In the genomic region with DNA sequence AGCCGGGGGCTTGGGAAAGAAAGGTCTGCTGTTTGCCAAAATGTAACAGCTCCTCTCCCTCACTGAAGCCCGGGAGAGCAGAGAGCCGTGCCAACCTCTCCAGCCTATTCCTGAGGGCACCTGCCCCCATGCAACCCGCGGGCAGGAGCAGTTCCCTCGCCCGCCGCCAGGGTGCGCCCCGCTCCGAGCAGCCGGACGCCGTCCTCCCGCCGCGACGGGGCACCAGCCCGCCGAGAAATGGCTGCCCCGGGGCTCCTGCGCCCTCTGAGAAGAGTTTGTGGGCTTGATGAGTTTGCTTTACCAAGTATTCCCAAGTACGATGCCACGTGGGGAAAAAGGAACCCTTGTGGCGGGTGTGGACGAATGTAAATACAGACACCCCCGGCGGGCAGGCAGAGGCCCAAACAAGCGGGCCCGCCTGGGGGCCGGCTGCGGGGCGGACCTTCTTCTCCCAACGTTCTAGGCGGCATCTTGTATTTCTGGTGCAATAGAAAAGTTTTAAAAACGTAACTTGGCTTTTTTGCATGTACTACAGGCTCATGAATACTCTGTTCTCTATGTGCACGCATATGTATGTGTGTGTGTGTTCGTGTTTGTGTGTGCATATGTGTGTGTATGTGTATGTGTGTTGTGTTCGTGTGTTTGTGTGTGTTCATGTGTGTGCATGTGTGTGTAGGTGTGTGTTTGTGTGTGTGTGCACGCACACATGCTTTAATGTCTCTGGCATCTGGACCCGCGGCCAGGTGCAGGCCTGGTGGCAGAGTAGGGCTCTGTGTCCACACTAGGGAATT, we compare ENCODE assay signal across 9 cellular contexts.
DNase-seq lines count a peak whose midpoint lies in the region; ATAC-seq lines count a peak whose summit lies in the region.
"Had no signal": no experiment of that assay in that cellular context is flagged by ENCODE, and none has a peak within 500 bp of the region (broad histone marks: within the 10 kb centered on the region; RNA-seq: fewer than 3 reads in every experiment).

No MANE protein-coding gene starts in this region.

- H3K36me3 Mint-ChIP-seq in naive thymus-derived CD4-positive, alpha-beta T cell, result peaks cover 0 to 2% (median 0%) of the 10 kb centered on the region in 5 donors

- intact Hi-C loops in naive thymus-derived CD4-positive, alpha-beta T cell (cut with micrococcal nuclease), result loop anchor here (1.0 to 2.0 kb wide), 5 partner anchors 74 to 552 kb away; no protein-coding TSS in a partner anchor

- H3K4me1 ChIP-seq in naive thymus-derived CD4-positive, alpha-beta T cell (ENCODE audit: control insufficient read depth in 2 of 2, insufficient read depth in 2 of 2, low read length in 2 of 2), result no peaks in the 10 kb centered on the region

- CTCF ChIA-PET in naive thymus-derived CD4-positive, alpha-beta T cell (lab: Charles Lee), result interaction anchor here (0.7 to 6.6 kb wide), 3 partner anchors 79 to 172 kb away, joined by 3 to 60 read pairs (median 3); no protein-coding TSS in a partner anchor

- peaks cover 0 to 10% (median 4%) of the 10 kb centered on the region in 5 donors for H3K27me3 Mint-ChIP-seq in naive thymus-derived CD4-positive, alpha-beta T cell

- H3K27ac Mint-ChIP-seq in naive thymus-derived CD4-positive, alpha-beta T cell, result peak overlapping the region in 1 of 9 donors; percentile 49
- H3K27ac Mint-ChIP-seq: stimulated activated naive CD8-positive, alpha-beta T cell treated with anti-CD3 and anti-CD28 coated beads, Interleukin-15, Interleukin-2, amounts not matched to agents 100 ng/mL and 50 ng/mL, for 24 hours had no signal

- ATAC-seq in HG02884 (IDR thresholded peaks at IDR 0.05; ENCODE audit: unreplicated experiment), result peak; percentile 85
- peak; percentile 92 for ATAC-seq in naive thymus-derived CD4-positive, alpha-beta T cell

- H3K36me3 ChIP-seq in naive thymus-derived CD4-positive, alpha-beta T cell (ENCODE audit: control insufficient read depth in 2 of 3, insufficient read depth in 3 of 3, low read length in 3 of 3), result no peaks in the 10 kb centered on the region

- POLR2A ChIA-PET in naive thymus-derived CD4-positive, alpha-beta T cell (lab: Charles Lee), result no interaction called here

- H3K4me3 Mint-ChIP-seq in naive thymus-derived CD4-positive, alpha-beta T cell, result peak overlapping the region in 2 of 10 donors; percentile 13 to 24
- H3K4me3 Mint-ChIP-seq: stimulated activated naive CD8-positive, alpha-beta T cell treated with anti-CD3 and anti-CD28 coated beads, Interleukin-15, Interleukin-2, amounts not matched to agents 100 ng/mL and 50 ng/mL, for 24 hours had no signal

- DNase-seq in NCI-H1417 (lab: John Stamatoyannopoulos, UW) (peak; percentile 55 to 75 (median 66)), NCI-H1417 treated with DMSO at 0.1 percent for 48 hours (lab: John Stamatoyannopoulos, UW) (no peak), NCI-H460 (ENCODE audit: extremely low read depth, low read depth) (peak; percentile 39), epidermal melanocyte (ENCODE audit: insufficient read length, low spot score) (peak; percentile 61)
- peak; percentile 66 to 76 (median 76) for DNase-seq in activated CD8-positive, alpha-beta memory T cell treated with anti-CD3 and anti-CD28 coated beads for 48 hours (ENCODE audit: low read depth in 2 of 3, low spot score in 2 of 3)
- peak; percentile 45 to 89 (median 74) for DNase-seq in naive thymus-derived CD4-positive, alpha-beta T cell
- peak; percentile 50 to 58 for DNase-seq in stimulated activated CD8-positive, alpha-beta memory T cell treated with anti-CD3 and anti-CD28 coated beads, Interleukin-7, amount 100 ng/mL, for 48 hours (ENCODE audit: extremely low read depth in 1 of 2, low read depth in 1 of 2)

- H3K27me3 ChIP-seq in naive thymus-derived CD4-positive, alpha-beta T cell (ENCODE audit: control insufficient read depth in 2 of 2, insufficient read depth in 2 of 2, low read length in 2 of 2), result no peaks in the 10 kb centered on the region

- H3K9me3 ChIP-seq in naive thymus-derived CD4-positive, alpha-beta T cell (ENCODE audit: control insufficient read depth in 2 of 3, low read length in 3 of 3), result no peaks in the 10 kb centered on the region

- peaks cover 0 to 13% (median 0%) of the 10 kb centered on the region in 7 donors for H3K4me1 Mint-ChIP-seq in naive thymus-derived CD4-positive, alpha-beta T cell

- H3K27ac ChIP-seq in naive thymus-derived CD4-positive, alpha-beta T cell (ENCODE audit: low read depth, low read length), result no peak overlapping the region

- H3K9me3 Mint-ChIP-seq in naive thymus-derived CD4-positive, alpha-beta T cell, result no peaks in the 10 kb centered on the region
- H3K9me3 Mint-ChIP-seq: stimulated activated naive CD8-positive, alpha-beta T cell treated with anti-CD3 and anti-CD28 coated beads, Interleukin-15, Interleukin-2, amounts not matched to agents 100 ng/mL and 50 ng/mL, for 24 hours had no signal

- H3K4me3 ChIP-seq in naive thymus-derived CD4-positive, alpha-beta T cell (ENCODE audit: low read length), result no peak overlapping the region
